In the genomic region with DNA sequence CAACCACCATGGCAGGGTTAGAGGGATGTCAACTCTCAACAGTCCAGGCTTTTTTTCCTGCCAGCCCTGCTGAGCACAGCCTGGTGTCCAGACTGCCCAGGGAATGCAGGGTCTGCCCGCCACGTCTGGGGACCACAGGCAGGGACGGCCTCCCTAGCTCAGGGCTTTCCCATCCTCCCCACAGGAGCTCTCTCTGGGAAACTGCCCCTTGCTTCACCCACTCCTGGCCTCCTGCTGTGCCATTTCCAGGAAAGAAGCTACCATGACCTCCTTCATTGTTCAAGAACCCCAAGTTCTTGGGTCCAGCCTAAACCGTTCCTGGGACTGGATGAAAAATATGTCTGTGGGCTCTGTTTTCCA, we compare ENCODE assay signal across 15 cellular contexts. TPM values are rescaled to one million over a fixed set of nuclear protein-coding genes. Genes with fewer than 3 reads are reported as not detected.
DNase-seq lines count a peak whose midpoint lies in the region; ATAC-seq and TF ChIP-seq lines count a peak whose summit lies in the region.
"Had no signal": no experiment of that assay in that cellular context is flagged by ENCODE, and none has a peak within 500 bp of the region (broad histone marks: within the 10 kb centered on the region; RNA-seq: fewer than 3 reads in every experiment).

No MANE protein-coding gene starts in this region.

- ATAC-seq in activated T-cell treated with anti-CD3 and anti-CD28 coated beads, Interleukin-2, amount 50 U/mL, for 4 hours: no peak

- peak overlapping the region; percentile 61; the same call in 1 of the 2 replicates for H3K9ac ChIP-seq in BLaER1
- H3K9ac ChIP-seq in parathyroid adenoma: no peak overlapping the region

- H3K9me3 ChIP-seq in BLaER1 (no peaks in the 10 kb centered on the region), parathyroid adenoma (ENCODE audit: control insufficient read depth, low read length) (no peaks in the 10 kb centered on the region)
- H3K9me3 ChIP-seq: neutrophil, thoracic aorta had no signal

- H3K36me3 Mint-ChIP-seq in activated T-cell treated with anti-CD3 and anti-CD28 coated beads, Interleukin-2, amount 50 U/mL, for 4 hours (ENCODE audit: insufficient read depth): no peaks in the 10 kb centered on the region

- H3K27me3 ChIP-seq in BLaER1 (no peaks in the 10 kb centered on the region), parathyroid adenoma (ENCODE audit: control insufficient read depth, insufficient read depth, low read length) (no peaks in the 10 kb centered on the region)
- H3K27me3 ChIP-seq: neutrophil had no signal

- H3K36me3 ChIP-seq in BLaER1 (no peaks in the 10 kb centered on the region), parathyroid adenoma (ENCODE audit: control insufficient read depth, insufficient read depth, low read length) (no peaks in the 10 kb centered on the region)
- H3K36me3 ChIP-seq: neutrophil, thoracic aorta had no signal

- peak overlapping the region; percentile 65 for H3K27ac ChIP-seq in BLaER1
- H3K27ac ChIP-seq in epithelial cell of prostate: peak overlapping the region; percentile 99
- H3K27ac ChIP-seq in parathyroid adenoma: peak overlapping the region; percentile 18
- H3K27ac ChIP-seq: neutrophil, thoracic aorta had no signal

- H3K4me1 ChIP-seq in BLaER1 (peaks cover 67% of the 10 kb centered on the region), parathyroid adenoma (peaks cover 21% of the 10 kb centered on the region)

- H3K4me3 Mint-ChIP-seq in activated T-cell treated with anti-CD3 and anti-CD28 coated beads, Interleukin-2, amount 50 U/mL, for 4 hours: no peak overlapping the region

- H3K4me3 ChIP-seq in BLaER1 (no peak overlapping the region), parathyroid adenoma (ENCODE audit: low read depth, low read length) (no peak overlapping the region)
- H3K4me3 ChIP-seq: thoracic aorta had no signal

- H3K27me3 Mint-ChIP-seq in activated T-cell treated with anti-CD3 and anti-CD28 coated beads, Interleukin-2, amount 50 U/mL, for 4 hours (ENCODE audit: low read depth): peaks cover 2% of the 10 kb centered on the region

- no peaks in the 10 kb centered on the region for H3K9me3 Mint-ChIP-seq in activated T-cell treated with anti-CD3 and anti-CD28 coated beads, Interleukin-2, amount 50 U/mL, for 4 hours

- peak overlapping the region; percentile 74 for H2AFZ ChIP-seq in parathyroid adenoma

- peak overlapping the region; percentile 78 for H3K4me2 ChIP-seq in BLaER1
- H3K4me2 ChIP-seq in parathyroid adenoma (ENCODE audit: low read length): no peak overlapping the region

- H4K20me1 ChIP-seq in BLaER1: no peaks in the 10 kb centered on the region

- H3K79me2 ChIP-seq in parathyroid adenoma: peaks cover 11% of the 10 kb centered on the region

- no peak for TF ChIP-seq CTCF in parathyroid adenoma (IDR thresholded peaks at IDR 0.05)

- peaks cover 18% of the 10 kb centered on the region for H3K4me1 Mint-ChIP-seq in activated T-cell treated with anti-CD3 and anti-CD28 coated beads, Interleukin-2, amount 50 U/mL, for 4 hours (ENCODE audit: low read depth)

- DNase-seq in NCI-H69 (lab: John Stamatoyannopoulos, UW) (peak; percentile 72), epithelial cell of prostate (ENCODE audit: low read depth, low spot score) (no peak), midbrain (lab: John Stamatoyannopoulos, UW) (no peak), NCI-H187 (lab: John Stamatoyannopoulos, UW) (no peak), NCI-H1417 (lab: John Stamatoyannopoulos, UW) (no peak)
- DNase-seq in activated T-cell treated with anti-CD3 and anti-CD28 coated beads, Interleukin-2, amount 50 U/mL, for 4 hours: no peak
- DNase-seq: activated gamma-delta T cell; C1 segment of cervical spinal cord; hypothalamus; Right ventricle myocardium superior; stimulated activated CD4-positive, alpha-beta T cell treated with anti-CD3 and anti-CD28 coated beads, Interleukin-4, amount 100 ng/mL, for 24 hours had no signal

RNA-seq across cellular contexts. Expression of a gene that starts 4.8 kb away (rescaled TPM):
- total RNA-seq in activated T-cell treated with anti-CD3 and anti-CD28 coated beads, Interleukin-2, amount 50 U/mL, for 4 hours: under 1 TPM; 0.05 to 0.84 (median 0.15) TPM
- total RNA-seq: Right ventricle myocardium superior had no signal

RNA-seq across cellular contexts. Expression of a gene that starts 13.4 kb away (rescaled TPM):
- total RNA-seq in activated T-cell treated with anti-CD3 and anti-CD28 coated beads, Interleukin-2, amount 50 U/mL, for 4 hours: 1 to 10 TPM; 1.0 to 2.8 (median 1.3) TPM

RNA-seq across cellular contexts. Expression of a gene that starts 28.7 kb away (rescaled TPM):
- total RNA-seq in activated T-cell treated with anti-CD3 and anti-CD28 coated beads, Interleukin-2, amount 50 U/mL, for 4 hours: 10 to 100 TPM; 28.0 to 34.5 (median 33.0) TPM

Comparison
In these comparisons a context has a peak if more than half of its experiments do, and no peak if none do; other contexts are left out.
1. H3K27ac ChIP-seq: peak in every context shown above with its lines; median percentile 99 in epithelial cell of prostate; 65 in BLaER1; 18 in parathyroid adenoma.